Comparison of ENCODE assay signal across 13 cellular contexts in genomic region chr10:14468726-14469125, GRCh38.
DNase-seq lines count a peak whose midpoint lies in the region; ATAC-seq and TF ChIP-seq lines count a peak whose summit lies in the region.
"Had no signal": no experiment of that assay in that cellular context is flagged by ENCODE, and none has a peak within 500 bp of the region (broad histone marks: within the 10 kb centered on the region; RNA-seq: fewer than 3 reads in every experiment).

No MANE protein-coding gene starts in this region.

- H3K9me2 ChIP-seq in GM23338 (ENCODE audit: insufficient read depth): no peaks in the 10 kb centered on the region

- WGBS in tibial nerve, 2 donors: 47 to 56% methylated on average over 3 of the region's 3 CpGs
- WGBS in spleen, 5 donors: 54 to 86% (median 78%) methylated on average over 3 of the region's 3 CpGs
- 57% methylated on average over 3 of the region's 3 CpGs for WGBS in right cardiac atrium

- H3K4me2 ChIP-seq in GM23338: no peak overlapping the region

- DNase-seq in GM23338 (ENCODE audit: low spot score): no peak
- peak; percentile 16 for DNase-seq in MG63
- DNase-seq in cerebellar cortex (ENCODE audit: low spot score): peak; percentile 66
- DNase-seq in progenitor cell of endocrine pancreas (ENCODE audit: low spot score, unreplicated experiment): no peak
- no peak for DNase-seq in tibial nerve (ENCODE audit: low spot score in 2 of 2)
- DNase-seq in spleen: no peak
- no peak for DNase-seq in right cardiac atrium
- DNase-seq: Calu3; CD4-positive, alpha-beta T cell; GOT3; H9 had no signal

- no peak for TF ChIP-seq EP300 in tibial nerve (IDR thresholded peaks at IDR 0.05)

- H3K9me3 ChIP-seq in MG63: peaks cover 9% of the 10 kb centered on the region
- H3K9me3 ChIP-seq in tibial nerve: no peaks in the 10 kb centered on the region
- H3K9me3 ChIP-seq in spleen: peaks cover 0 to 10% (median 0%) of the 10 kb centered on the region in 8 donors
- no peaks in the 10 kb centered on the region for H3K9me3 ChIP-seq in right cardiac atrium (ENCODE audit: control insufficient read depth, low read length)

- H3K4me1 ChIP-seq in GM23338 (ENCODE audit: insufficient read depth) (no peaks in the 10 kb centered on the region), tibial nerve (peaks cover 0 to 6% (median 0%) of the 10 kb centered on the region in 4 donors), spleen (no peaks in the 10 kb centered on the region), right cardiac atrium (ENCODE audit: control insufficient read depth, insufficient read depth, low read length) (no peaks in the 10 kb centered on the region)

- peaks cover 17% of the 10 kb centered on the region for H3K9me3 Mint-ChIP-seq in GM23338
- peaks cover 10% of the 10 kb centered on the region for H3K9me3 Mint-ChIP-seq in progenitor cell of endocrine pancreas (ENCODE audit: low read depth)

- H3F3A ChIP-seq in GM23338 (replicated peaks; ENCODE audit: low read depth): no peaks in the 10 kb centered on the region

- H2AFZ ChIP-seq in GM23338: no peak overlapping the region

- ATAC-seq in GM23338 (no peak), right cardiac atrium (no peak)
- ATAC-seq: GM12878 had no signal

- H3K4me1 Mint-ChIP-seq in GM23338: no peaks in the 10 kb centered on the region; the same call in 2 of the 3 replicates
- peaks cover 7% of the 10 kb centered on the region for H3K4me1 Mint-ChIP-seq in progenitor cell of endocrine pancreas (ENCODE audit: low read depth)

- no peak overlapping the region for H3K4me3 ChIP-seq in GM23338
- H3K4me3 ChIP-seq in MG63: no peak overlapping the region
- H3K4me3 ChIP-seq in tibial nerve: no peak overlapping the region
- no peak overlapping the region for H3K4me3 ChIP-seq in spleen
- H3K4me3 ChIP-seq in right cardiac atrium (ENCODE audit: low read length): no peak overlapping the region
- H3K4me3 ChIP-seq: GM12878 had no signal

- H3K36me3 Mint-ChIP-seq in GM23338 (ENCODE audit: low read depth) (peaks cover 12% of the 10 kb centered on the region), progenitor cell of endocrine pancreas (ENCODE audit: insufficient read depth) (peaks cover 2% of the 10 kb centered on the region)

- H3K27ac ChIP-seq in GM23338 (ENCODE audit: low read depth) (no peak overlapping the region), tibial nerve (no peak overlapping the region), spleen (no peak overlapping the region), right cardiac atrium (ENCODE audit: low read length) (no peak overlapping the region)

- peaks cover 1% of the 10 kb centered on the region for H3K27me3 Mint-ChIP-seq in GM23338 (ENCODE audit: insufficient read depth, low read depth, poor library complexity)
- H3K27me3 Mint-ChIP-seq in progenitor cell of endocrine pancreas: peaks cover 9% of the 10 kb centered on the region

- H3K4me3 Mint-ChIP-seq in GM23338: no peak overlapping the region
- no peak overlapping the region for H3K4me3 Mint-ChIP-seq in progenitor cell of endocrine pancreas (ENCODE audit: low read depth)
- H3K4me3 Mint-ChIP-seq: B cell; CD4-positive, alpha-beta T cell; H9 had no signal

- intact Hi-C loops in spleen (cut with DNase I; ENCODE audit: low total_unique reads) (no loop called here), right cardiac atrium (cut with DNase I) (no loop called here)

- H3K36me3 ChIP-seq in GM23338 (ENCODE audit: insufficient read depth) (no peaks in the 10 kb centered on the region), MG63 (no peaks in the 10 kb centered on the region), tibial nerve (no peaks in the 10 kb centered on the region), spleen (no peaks in the 10 kb centered on the region)

- H3K27me3 ChIP-seq in GM23338 (ENCODE audit: insufficient read depth) (no peaks in the 10 kb centered on the region), MG63 (no peaks in the 10 kb centered on the region), tibial nerve (no peaks in the 10 kb centered on the region), spleen (replicated peaks in 1 of 7) (peaks cover 0 to 11% (median 0%) of the 10 kb centered on the region in 7 donors), right cardiac atrium (ENCODE audit: control insufficient read depth, insufficient read depth) (no peaks in the 10 kb centered on the region)

- TF ChIP-seq CTCF in GM23338 (conservative IDR thresholded peaks at IDR 0.05; ENCODE audit: low read depth in 2 of 2): no peak
- no peak for TF ChIP-seq CTCF in progenitor cell of endocrine pancreas (IDR thresholded peaks at IDR 0.05; ENCODE audit: unreplicated experiment)
- TF ChIP-seq CTCF in tibial nerve (IDR thresholded peaks at IDR 0.05): no peak
- no peak for TF ChIP-seq CTCF in spleen (IDR thresholded peaks at IDR 0.05 in 8 of 11, conservative IDR thresholded peaks at IDR 0.05 in 3 of 11)

- no peak for TF ChIP-seq POLR2A in tibial nerve (IDR thresholded peaks at IDR 0.05)
- TF ChIP-seq POLR2A in spleen (IDR thresholded peaks at IDR 0.05): no peak

- H3K79me2 ChIP-seq in GM23338 (replicated peaks; ENCODE audit: insufficient read depth): no peaks in the 10 kb centered on the region

- H3K27ac Mint-ChIP-seq in GM23338: 0 out of 2 replicates have a peak overlapping the region, but pooled peaks have one; percentile 59
- H3K27ac Mint-ChIP-seq in progenitor cell of endocrine pancreas: peak overlapping the region; percentile 38
- H3K27ac Mint-ChIP-seq: B cell; CD4-positive, alpha-beta T cell; H9 had no signal

- no peaks in the 10 kb centered on the region for H4K20me1 ChIP-seq in GM23338 (replicated peaks; ENCODE audit: insufficient read depth)

TF ChIP-seq in GM23338, 12 proteins besides CTCF, POLR2A, EP300 and RAD21 (continues in another document):
- no peak for TF ChIP-seq STAT1 (IDR thresholded peaks at IDR 0.05; ENCODE audit: unreplicated experiment)
- no peak for TF ChIP-seq ETS1 (IDR thresholded peaks at IDR 0.05)
- TF ChIP-seq POLR2AphosphoS5 (IDR thresholded peaks at IDR 0.05; ENCODE audit: low read depth): no peak
- no peak for TF ChIP-seq ZNF462 (CRISPR knock-in tag; IDR thresholded peaks at IDR 0.05)

Comparison
In these comparisons a context has a peak if more than half of its experiments do, and no peak if none do; other contexts are left out.
1. DNase-seq: peak in MG63 (single experiment) and cerebellar cortex (single experiment); none in GM23338 (single experiment), progenitor cell of endocrine pancreas (single experiment), tibial nerve (0 of 2), spleen (single experiment) and right cardiac atrium (0 of 3).